Comparison of ENCODE assay signal across 11 cellular contexts in the genomic region with DNA sequence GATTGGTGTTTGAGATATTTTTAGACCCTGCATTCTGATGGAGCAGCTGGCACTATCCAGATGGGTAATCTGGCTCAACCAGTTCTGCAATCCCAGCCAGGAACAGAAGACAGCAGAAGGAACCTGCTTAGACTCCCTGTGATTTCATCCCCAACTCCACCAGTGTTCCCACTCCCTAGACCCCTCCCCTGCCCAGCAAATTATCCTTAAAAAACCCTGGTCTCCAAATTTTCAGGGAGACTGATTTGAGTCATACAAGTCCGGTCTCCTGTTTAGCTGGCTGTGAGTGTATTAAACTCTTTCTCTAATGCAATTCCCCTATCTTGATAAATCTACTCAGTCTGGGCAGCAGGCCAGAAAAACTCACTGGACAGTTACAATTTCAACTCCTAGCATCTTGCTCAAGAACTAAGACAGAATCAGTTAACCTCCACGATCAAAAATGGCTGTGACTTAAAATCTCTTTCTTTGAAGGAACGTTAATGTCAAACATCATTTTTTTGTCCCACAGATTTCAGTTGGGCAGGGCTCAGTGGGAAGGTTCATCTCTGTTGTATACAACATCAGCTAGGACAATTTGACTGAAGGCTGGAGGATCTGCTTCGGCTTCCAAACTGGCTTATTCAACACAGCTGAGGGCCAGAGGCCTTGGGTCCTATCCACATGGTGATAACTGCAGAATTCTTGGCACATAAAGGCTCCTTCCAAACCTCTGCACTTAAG. TPM values are rescaled to one million over a fixed set of nuclear protein-coding genes. Genes with fewer than 3 reads are reported as not detected.
DNase-seq lines count a peak whose midpoint lies in the region; ATAC-seq and TF ChIP-seq lines count a peak whose summit lies in the region.
"Had no signal": no experiment of that assay in that cellular context is flagged by ENCODE, and none has a peak within 500 bp of the region (broad histone marks: within the 10 kb centered on the region; RNA-seq: fewer than 3 reads in every experiment).

No MANE protein-coding gene starts in this region.

- H3K27ac ChIP-seq in thyroid gland: no peak overlapping the region
- no peak overlapping the region for H3K27ac ChIP-seq in colonic mucosa

- H3K4me1 ChIP-seq in thyroid gland (peaks cover 3 to 4% of the 10 kb centered on the region in 2 donors), colonic mucosa (no peaks in the 10 kb centered on the region)

- no peak for ATAC-seq in GM18511 (IDR thresholded peaks at IDR 0.05; ENCODE audit: unreplicated experiment)

- TF ChIP-seq POLR2A in thyroid gland (IDR thresholded peaks at IDR 0.05): no peak

- no peaks in the 10 kb centered on the region for H3K9me3 ChIP-seq in thyroid gland
- no peaks in the 10 kb centered on the region for H3K9me3 ChIP-seq in colonic mucosa

- DNase-seq in NCI-H2196 (lab: John Stamatoyannopoulos, UW; ENCODE audit: unreplicated experiment): peak; percentile 15
- no peak for DNase-seq in NCI-H2196 treated with DMSO at 0.1 percent for 48 hours (lab: John Stamatoyannopoulos, UW; ENCODE audit: unreplicated experiment)
- DNase-seq in SK-N-DZ (ENCODE audit: low spot score): peak; percentile 75
- peak; percentile 68 for DNase-seq in fibroblast of mammary gland (ENCODE audit: low read depth)
- peak; percentile 75 to 79 for DNase-seq in thyroid gland
- no peak for DNase-seq in cortex of kidney (lab: John Stamatoyannopoulos, UW)
- no peak for DNase-seq in colonic mucosa
- DNase-seq: anterior cingulate cortex, NCI-H345, SW 1271 had no signal

- no peak overlapping the region for H3K9ac ChIP-seq in colonic mucosa (ENCODE audit: low read depth in 2 of 2, low read length in 2 of 2)

- H3K27me3 ChIP-seq in thyroid gland (no peaks in the 10 kb centered on the region), colonic mucosa (no peaks in the 10 kb centered on the region)

- no peaks in the 10 kb centered on the region for H3K36me3 ChIP-seq in thyroid gland
- H3K36me3 ChIP-seq in colonic mucosa: no peaks in the 10 kb centered on the region

- intact Hi-C loops in thyroid gland (cut with DNase I): no loop called here
- intact Hi-C loops in colonic mucosa (cut with DNase I): no loop called here

- H3K4me3 ChIP-seq in fibroblast of mammary gland (ENCODE audit: control insufficient read depth, low read depth, low read length) (no peak overlapping the region), thyroid gland (replicated peaks in 1 of 3) (no peak overlapping the region), colonic mucosa (no peak overlapping the region)

- TF ChIP-seq CTCF in fibroblast of mammary gland (conservative IDR thresholded peaks at IDR 0.05; ENCODE audit: control insufficient read depth, insufficient read depth, low read depth, low read length) (no peak), thyroid gland (IDR thresholded peaks at IDR 0.05) (no peak), colonic mucosa (IDR thresholded peaks at IDR 0.05) (no peak)

- WGBS in thyroid gland, 2 donors: 37 to 55% methylated on average over 4 of the region's 4 CpGs

RNA-seq across cellular contexts. Expression of a gene that starts 4.9 kb away (rescaled TPM):
- 48.2 and 62.4 TPM in 2 replicates for polyA plus RNA-seq in SK-N-DZ (2014; cell fraction: cytosol; rRNA removed)
- polyA plus RNA-seq in SK-N-DZ (2014; cell fraction: nucleus; rRNA removed): 411 and 452 TPM in 2 replicates
- total RNA-seq in thyroid gland (100 to 1,000 TPM; 110 to 166 (median 145) TPM), colonic mucosa (10 to 100 TPM; 46.9 to 61.3 TPM)

Comparison
In these comparisons a context has a peak if more than half of its experiments do, and no peak if none do; other contexts are left out.
1. DNase-seq: peak in NCI-H2196 (single experiment), SK-N-DZ (single experiment), fibroblast of mammary gland (single experiment) and thyroid gland (2 of 2); none in NCI-H2196 treated with DMSO at 0.1 percent for 48 hours (single experiment), cortex of kidney (single experiment) and colonic mucosa (single experiment).